ENCODE assay signal across 13 cellular contexts in the genomic region with DNA sequence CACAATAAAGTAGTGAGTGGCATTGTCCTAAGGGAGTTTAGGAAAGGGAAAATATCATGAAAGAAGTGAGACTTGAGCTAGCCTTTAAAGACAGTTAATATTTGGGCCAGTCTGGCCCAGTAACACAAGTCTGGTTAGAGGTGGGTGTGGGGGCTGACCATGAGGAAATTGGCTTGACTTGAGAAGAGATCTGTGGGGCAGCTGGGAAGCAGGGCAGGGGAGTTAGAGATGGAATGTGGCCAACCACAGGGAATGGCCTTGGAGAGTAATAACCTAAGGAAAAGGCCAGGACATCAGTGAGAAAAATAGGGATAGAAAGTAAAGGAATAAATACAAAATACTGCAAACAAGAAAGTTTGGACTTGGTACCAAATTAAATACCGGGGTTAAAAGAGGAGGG.
"Had no signal": no experiment of that assay in that cellular context is flagged by ENCODE, and none has a peak within 500 bp of the region (broad histone marks: within the 10 kb centered on the region; RNA-seq: fewer than 3 reads in every experiment).

No MANE protein-coding gene starts in this region.

- DNase-seq: dermis blood vessel endothelial cell; erythroblast; foreskin melanocyte; heart left ventricle; hippocampal formation; mammary epithelial cell; mucosa of descending colon; nephron progenitor cell; posterior cingulate gyrus; stimulated activated naive CD4-positive, alpha-beta T cell treated with Interleukin-2 at 50 U/mL for 16 hours; trophoblast cell had no signal

- H3K36me3 ChIP-seq: heart left ventricle had no signal

- H3K9me3 ChIP-seq: heart left ventricle, mucosa of descending colon had no signal

- H3K4me3 Mint-ChIP-seq: nephron progenitor cell had no signal

- H3K27ac ChIP-seq: heart left ventricle, skin epidermis had no signal

- H3K4me3 ChIP-seq: heart left ventricle, mucosa of descending colon, skin epidermis had no signal

- H3K27ac Mint-ChIP-seq: nephron progenitor cell had no signal

- ATAC-seq: sciatic nerve had no signal
